ENCODE assay signal across 14 cellular contexts in the genomic region with DNA sequence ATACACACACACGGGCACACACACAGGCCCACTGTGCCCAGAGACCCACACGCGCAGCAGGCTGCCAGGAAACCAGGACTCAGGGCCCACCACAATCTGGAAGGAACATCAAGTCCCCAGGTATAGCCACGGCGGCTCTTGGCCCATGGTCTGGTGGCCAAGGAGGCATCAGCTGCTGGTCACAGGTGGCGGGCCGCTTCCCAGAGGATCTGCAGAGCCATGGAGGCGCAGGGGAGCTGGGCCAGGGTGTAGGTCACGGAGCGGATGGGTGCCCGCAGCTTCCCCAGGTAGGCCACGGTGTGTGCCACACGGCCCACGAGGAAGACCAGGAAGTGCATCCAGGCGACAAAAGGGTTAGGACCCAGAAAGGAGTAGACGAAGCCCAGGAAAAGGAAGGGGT. TPM values are rescaled to one million over a fixed set of nuclear protein-coding genes. Genes with fewer than 3 reads are reported as not detected.
"Had no signal": no experiment of that assay in that cellular context is flagged by ENCODE, and none has a peak within 500 bp of the region (broad histone marks: within the 10 kb centered on the region; RNA-seq: fewer than 3 reads in every experiment).

No MANE protein-coding gene starts in this region.

- H3K27me3 Mint-ChIP-seq: activated CD8-positive, alpha-beta T cell treated with anti-CD3 and anti-CD28 coated beads for 36 hours had no signal

- H3K36me3 ChIP-seq: cardiac muscle cell, esophagus squamous epithelium, spleen had no signal

- H3K9me3 Mint-ChIP-seq: activated CD8-positive, alpha-beta T cell treated with anti-CD3 and anti-CD28 coated beads for 36 hours; activated T-cell treated with anti-CD3 and anti-CD28 coated beads, Interleukin-2, amount 50 U/mL, for 4 hours; effector memory CD8-positive, alpha-beta T cell; memory B cell; stimulated activated naive B cell treated with anti-CD40 and anti-IgM and Interleukin-4, amounts not matched to agents 10 μg/mL and 1 μg/mL and 100 μg/mL, for 72 hours had no signal

- DNase-seq: activated CD4-positive, alpha-beta T cell treated with anti-CD3 and anti-CD28 coated beads for 4 hours; activated CD8-positive, alpha-beta T cell treated with anti-CD3 and anti-CD28 coated beads for 36 hours; activated effector memory CD4-positive, alpha-beta T cell treated with anti-CD3 and anti-CD28 coated beads, Interleukin-2, amount 50 U/mL, for 16 hours; activated naive CD4-positive, alpha-beta T cell treated with anti-CD3 and anti-CD28 coated beads, Interleukin-2, amount 50 U/mL, for 16 hours; activated T-cell treated with anti-CD3 and anti-CD28 coated beads, Interleukin-2, amount 50 U/mL, for 4 hours; amniotic stem cell; effector memory CD8-positive, alpha-beta T cell; esophagus squamous epithelium; retina; spleen; stimulated activated naive B cell treated with anti-CD40 and anti-IgM and Interleukin-4, amounts not matched to agents 10 μg/mL and 1 μg/mL and 100 μg/mL, for 72 hours; T-helper 2 cell had no signal

- H3K4me3 ChIP-seq: cardiac muscle cell, esophagus squamous epithelium, spleen had no signal

- H3K4me3 Mint-ChIP-seq: activated CD8-positive, alpha-beta T cell treated with anti-CD3 and anti-CD28 coated beads for 36 hours; activated T-cell treated with anti-CD3 and anti-CD28 coated beads, Interleukin-2, amount 50 U/mL, for 4 hours; memory B cell had no signal

- H3K27ac Mint-ChIP-seq: activated CD8-positive, alpha-beta T cell treated with anti-CD3 and anti-CD28 coated beads for 36 hours; effector memory CD8-positive, alpha-beta T cell; memory B cell; stimulated activated naive B cell treated with anti-CD40 and anti-IgM and Interleukin-4, amounts not matched to agents 10 μg/mL and 1 μg/mL and 100 μg/mL, for 72 hours had no signal

- ATAC-seq: activated CD8-positive, alpha-beta T cell treated with anti-CD3 and anti-CD28 coated beads for 36 hours; activated T-cell treated with anti-CD3 and anti-CD28 coated beads, Interleukin-2, amount 50 U/mL, for 4 hours; effector memory CD8-positive, alpha-beta T cell; stimulated activated naive B cell treated with anti-CD40 and anti-IgM and Interleukin-4, amounts not matched to agents 10 μg/mL and 1 μg/mL and 100 μg/mL, for 72 hours had no signal

- H3K36me3 Mint-ChIP-seq: memory B cell; stimulated activated naive B cell treated with anti-CD40 and anti-IgM and Interleukin-4, amounts not matched to agents 10 μg/mL and 1 μg/mL and 100 μg/mL, for 72 hours had no signal

- H3K9me3 ChIP-seq: esophagus squamous epithelium, spleen had no signal

- H3K27me3 ChIP-seq: cardiac muscle cell had no signal

- H3K27ac ChIP-seq: cardiac muscle cell, esophagus squamous epithelium, spleen had no signal

RNA-seq across cellular contexts. Expression of gene PTGES, which starts 13.4 kb away (rescaled TPM):
- total RNA-seq: activated T-cell treated with anti-CD3 and anti-CD28 coated beads, Interleukin-2, amount 50 U/mL, for 4 hours had no signal
